8 cellular contexts compared by ENCODE assay signal in the genomic region with DNA sequence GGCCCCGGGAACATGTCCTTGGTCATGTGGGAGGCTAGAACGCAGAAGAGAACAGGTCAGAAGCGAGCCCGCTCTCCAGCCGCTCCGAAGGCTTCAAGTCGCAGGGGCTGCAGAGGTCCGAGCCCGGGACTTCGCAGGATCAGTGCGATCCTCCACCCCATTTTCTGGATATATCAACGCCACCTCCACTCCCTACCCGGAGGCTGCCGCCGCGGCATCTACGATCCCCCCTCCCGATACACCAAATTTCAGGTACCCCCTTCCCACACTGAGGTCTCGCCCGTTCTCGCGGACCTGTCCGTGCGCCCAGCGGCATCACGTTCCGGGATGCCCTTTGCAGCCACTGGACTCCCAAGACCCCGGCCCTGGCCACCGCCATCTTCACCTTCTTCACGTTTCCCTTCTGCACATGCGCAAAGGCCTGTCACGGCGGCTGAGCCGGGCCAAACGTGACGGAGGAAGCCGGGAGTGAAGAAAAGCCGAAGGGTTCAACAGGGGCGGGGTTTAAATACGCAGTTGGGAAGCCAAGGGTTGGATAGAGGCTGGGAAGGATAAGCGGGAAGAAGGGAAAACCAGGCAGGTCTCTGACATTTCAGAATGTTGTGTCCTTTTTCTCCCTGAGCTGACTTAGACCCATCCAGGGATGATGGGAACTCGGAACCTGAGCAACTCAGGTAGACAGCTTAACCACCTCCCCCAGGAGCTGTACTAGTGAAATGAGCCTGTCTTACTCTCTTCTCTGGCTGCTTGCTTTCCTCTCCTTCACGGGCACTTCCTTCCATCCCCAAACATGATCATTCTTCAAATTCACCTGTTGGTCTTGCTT. TPM values are rescaled to one million over a fixed set of nuclear protein-coding genes. Genes with fewer than 3 reads are reported as not detected.
DNase-seq lines count a peak whose midpoint lies in the region; ATAC-seq and TF ChIP-seq lines count a peak whose summit lies in the region.

A gene (minus strand): TSS at position 399 of the 826 bp plus-strand sequence. CDS start 20 bp downstream, at position 379.

- H3K27me3 ChIP-seq in left lung = no peaks in the 10 kb centered on the region

- peak within 1 kb of the TSS; percentile 50 to 75 for H3K27ac ChIP-seq in left lung

- no peaks in the 10 kb centered on the region for H3K9me3 ChIP-seq in left lung

- H3K36me3 ChIP-seq in left lung = peaks cover 0 to 25% of the 10 kb centered on the region in 2 donors

- H3K4me1 ChIP-seq in left lung = peaks cover 4 to 22% of the 10 kb centered on the region in 2 donors

- DNase-seq in NCI-H82 (lab: John Stamatoyannopoulos, UW) (peak; percentile 87), dedifferentiated amniotic fluid mesenchymal stem cell (ENCODE audit: extremely low spot score) (peak; percentile 84), left lung (peak; percentile 91 to 95)
- peak; percentile 71 to 88 for DNase-seq in activated CD4-positive, alpha-beta T cell treated with anti-CD3 and anti-CD28 coated beads, Interleukin-2, amount 50 U/mL, for 24 hours (ENCODE audit: low read depth in 1 of 2, low spot score in 1 of 2)
- DNase-seq in stimulated activated CD4-positive, alpha-beta T cell treated with anti-CD3 and anti-CD28 coated beads, Interleukin-2, amount 100 ng/mL, for 4 hours (ENCODE audit: low read depth) = peak; percentile 80

- peak within 1 kb of the TSS; percentile 86 to 94 for H3K4me3 ChIP-seq in left lung

- TF ChIP-seq CTCF in left lung (IDR thresholded peaks at IDR 0.05) = no peak

- peak; percentile 70 for ATAC-seq in GM18511 (IDR thresholded peaks at IDR 0.05; ENCODE audit: unreplicated experiment)
- peak; percentile 62 for ATAC-seq in HG03442 (IDR thresholded peaks at IDR 0.05; ENCODE audit: unreplicated experiment)
- ATAC-seq in left lung = peak; percentile 92
- ATAC-seq in GM21723 (IDR thresholded peaks at IDR 0.05; ENCODE audit: unreplicated experiment) = no peak

- intact Hi-C loops in left lung (cut with DNase I) = no loop called here

RNA-seq across cellular contexts. Expression of the gene that starts here (rescaled TPM):
- total RNA-seq in left lung = 100 to 1,000 TPM; 112 to 130 TPM
